Comparison of ENCODE assay signal across 9 cellular contexts in genomic region chr17:1259910-1260389, GRCh38. TPM values are rescaled to one million over a fixed set of nuclear protein-coding genes. Genes with fewer than 3 reads are reported as not detected.
DNase-seq lines count a peak whose midpoint lies in the region; ATAC-seq and TF ChIP-seq lines count a peak whose summit lies in the region.
"Had no signal": no experiment of that assay in that cellular context is flagged by ENCODE, and none has a peak within 500 bp of the region (broad histone marks: within the 10 kb centered on the region; RNA-seq: fewer than 3 reads in every experiment).

No MANE protein-coding gene starts in this region.

- RAD21 ChIA-PET in HCT116 (lab: Charles Lee; ENCODE audit: low non-redundant PET in 1 of 2, low total read pairs in 2 of 2, uncharacterized antibody in 2 of 2, unreplicated experiment in 2 of 2), result interaction anchor here in 1 of 2 experiments (1.4 kb wide), 1 partner anchor 73 kb away, joined by 3 read pairs; no protein-coding TSS in a partner anchor

- POLR2A ChIA-PET in HCT116 (lab: Charles Lee), result no interaction called here

- peak overlapping the region; percentile 99 for H2AFZ ChIP-seq in HCT116 (ENCODE audit: low read depth, low read length, poor library complexity, severe bottlenecking)
- H2AFZ ChIP-seq in MM.1S (ENCODE audit: low read length), result no peak overlapping the region

- peak overlapping the region; percentile 99 for H3K4me2 ChIP-seq in HCT116 (ENCODE audit: low read length)
- H3K4me2 ChIP-seq in MM.1S (ENCODE audit: low read depth, low read length), result no peak overlapping the region

- no peaks in the 10 kb centered on the region for H3K9me2 ChIP-seq in HCT116 (ENCODE audit: insufficient read depth)
- H3K9me2 ChIP-seq in MM.1S (replicated peaks; ENCODE audit: insufficient read depth, low read length), result no peaks in the 10 kb centered on the region

- TF ChIP-seq CTCF in HCT116 (IDR thresholded peaks at IDR 0.05 in 2 of 3, conservative IDR thresholded peaks at IDR 0.05 in 1 of 3; ENCODE audit: borderline replicate concordance in 1 of 3, insufficient read depth in 1 of 3, low read depth in 2 of 3, low read length in 2 of 3) (no peak), cardiac muscle cell (IDR thresholded peaks at IDR 0.05; ENCODE audit: low read depth, low read length) (no peak), MM.1S (IDR thresholded peaks at IDR 0.05; ENCODE audit: low read length) (no peak)

- TF ChIP-seq RAD21 in HCT116 (IDR thresholded peaks at IDR 0.05; ENCODE audit: low read depth), result no peak

- peak overlapping the region; percentile 8 for H3K27ac Mint-ChIP-seq in T-helper 17 cell

- no peaks in the 10 kb centered on the region for H3F3A ChIP-seq in MM.1S (ENCODE audit: insufficient read depth, low read length)

- H3K79me2 ChIP-seq in HCT116 (ENCODE audit: insufficient read depth, low read length) (no peaks in the 10 kb centered on the region), MM.1S (ENCODE audit: low read length) (no peaks in the 10 kb centered on the region)

- peaks cover 16% of the 10 kb centered on the region for H3K4me1 Mint-ChIP-seq in T-helper 17 cell

- H3K4me3 ChIP-seq in HCT116 (replicated peaks in 1 of 2; ENCODE audit: low read depth in 1 of 2, low read length in 2 of 2), result peak overlapping the region; percentile 48 to 63
- peak overlapping the region; percentile 32 for H3K4me3 ChIP-seq in cardiac muscle cell
- H3K4me3 ChIP-seq in skeletal muscle cell (ENCODE audit: low read depth, low read length), result peak overlapping the region; percentile 60
- no peak overlapping the region for H3K4me3 ChIP-seq in MM.1S (ENCODE audit: low read length)

- ATAC-seq in HCT116 (peak; percentile 56; the same call in 1 of the 2 replicates), T-helper 17 cell (no peak), GM18858 (IDR thresholded peaks at IDR 0.05; ENCODE audit: unreplicated experiment) (no peak)

- H3K36me3 Mint-ChIP-seq in T-helper 17 cell (ENCODE audit: low read depth), result no peaks in the 10 kb centered on the region

- peak overlapping the region; percentile 71 for H3K9ac ChIP-seq in HCT116 (ENCODE audit: low read length)
- H3K9ac ChIP-seq in MM.1S (ENCODE audit: low read length), result no peak overlapping the region

- H3K27me3 ChIP-seq in HCT116 (ENCODE audit: insufficient read depth, low read length), result no peaks in the 10 kb centered on the region
- peaks cover 28% of the 10 kb centered on the region for H3K27me3 ChIP-seq in cardiac muscle cell
- peaks cover 98% of the 10 kb centered on the region for H3K27me3 ChIP-seq in MM.1S (replicated peaks; ENCODE audit: insufficient read depth, low read length)

- TF ChIP-seq POLR2A in HCT116 (IDR thresholded peaks at IDR 0.05; ENCODE audit: borderline replicate concordance, extremely low read depth, insufficient read depth, insufficient read length), result no peak

- no peaks in the 10 kb centered on the region for H4K20me1 ChIP-seq in HCT116 (ENCODE audit: insufficient read depth)
- H4K20me1 ChIP-seq in MM.1S (ENCODE audit: insufficient read depth, low read length), result no peaks in the 10 kb centered on the region

- H3K4me1 ChIP-seq in HCT116 (ENCODE audit: control insufficient read depth in 1 of 2, insufficient read depth in 2 of 2, low read length in 2 of 2) (peaks cover 9 to 26% of the 10 kb centered on the region in 2 experiments), cardiac muscle cell (ENCODE audit: low read depth) (no peaks in the 10 kb centered on the region), MM.1S (ENCODE audit: low read length) (no peaks in the 10 kb centered on the region)

- CTCF ChIA-PET in HCT116 (lab: Charles Lee), result interaction anchor here (0.9 to 2.1 kb wide), 6 partner anchors 12 to 389 kb away, joined by 3 to 12 read pairs (median 6); partner anchors contain the start of genes INPP5K and RILP

- no peak for DNase-seq in HCT116 (ENCODE audit: low read depth, low spot score)
- DNase-seq in T-helper 17 cell, result no peak
- peak in 1 of 2 donors; percentile 44 for DNase-seq in cardiac muscle cell (ENCODE audit: low read depth in 1 of 2, low spot score in 1 of 2)
- DNase-seq in skeletal muscle cell (ENCODE audit: low read depth), result no peak
- DNase-seq in dermis blood vessel endothelial cell, result no peak
- DNase-seq in MM.1S, result no peak
- no peak for DNase-seq in T1000 (lab: John Stamatoyannopoulos, UW)

- intact Hi-C loops in HCT116 (cut with micrococcal nuclease), result loop anchor here (1.0 to 5.0 kb wide), 3 partner anchors 72 to 387 kb away; partner anchors contain the start of genes RILP and SCARF1

- H3K27ac ChIP-seq in HCT116 (ENCODE audit: low read depth, low read length) (peak overlapping the region; percentile 65), cardiac muscle cell (no peak overlapping the region), MM.1S (ENCODE audit: low read length) (no peak overlapping the region)
- H3K27ac ChIP-seq: neutrophil had no signal

- H3K9me3 ChIP-seq in HCT116 (ENCODE audit: control insufficient read depth in 1 of 2, insufficient read depth in 1 of 2, low read depth in 1 of 2, low read length in 2 of 2), result no peaks in the 10 kb centered on the region
- H3K9me3 ChIP-seq in T-helper 17 cell (ENCODE audit: control insufficient read depth, low read length, poor library complexity, severe bottlenecking), result no peaks in the 10 kb centered on the region
- no peaks in the 10 kb centered on the region for H3K9me3 ChIP-seq in cardiac muscle cell (ENCODE audit: low read depth)
- H3K9me3 ChIP-seq in MM.1S (replicated peaks; ENCODE audit: insufficient read depth, low read length), result no peaks in the 10 kb centered on the region
- H3K9me3 ChIP-seq: neutrophil had no signal

- no peaks in the 10 kb centered on the region for H3K36me3 ChIP-seq in HCT116 (ENCODE audit: control insufficient read depth in 1 of 2, insufficient read depth in 2 of 2, low read length in 2 of 2)
- H3K36me3 ChIP-seq in cardiac muscle cell, result no peaks in the 10 kb centered on the region
- H3K36me3 ChIP-seq in MM.1S (replicated peaks; ENCODE audit: insufficient read depth, low read length), result no peaks in the 10 kb centered on the region
- H3K36me3 ChIP-seq: neutrophil had no signal

- no TSS peak for BruUV-seq in HCT116 (replicated peaks; lab: Mats Ljungman, UMichigan)

- H3K4me3 Mint-ChIP-seq in T-helper 17 cell, result peak overlapping the region; percentile 72

- peaks cover 18% of the 10 kb centered on the region for H3K27me3 Mint-ChIP-seq in T-helper 17 cell

TF ChIP-seq in HCT116, 20 proteins besides CTCF, POLR2A, EP300 and RAD21 (continues in another document):
- TF ChIP-seq EGR1 (IDR thresholded peaks at IDR 0.05; ENCODE audit: low read depth), result no peak
- no peak for TF ChIP-seq YY1 (IDR thresholded peaks at IDR 0.05; ENCODE audit: extremely low read depth, insufficient replicate concordance, low read depth, low read length)
- TF ChIP-seq, protein P1, sequence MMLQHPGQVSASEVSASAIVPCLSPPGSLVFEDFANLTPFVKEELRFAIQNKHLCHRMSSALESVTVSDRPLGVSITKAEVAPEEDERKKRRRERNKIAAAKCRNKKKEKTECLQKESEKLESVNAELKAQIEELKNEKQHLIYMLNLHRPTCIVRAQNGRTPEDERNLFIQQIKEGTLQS (IDR thresholded peaks at IDR 0.05), result no peak
- TF ChIP-seq SRF (IDR thresholded peaks at IDR 0.05; ENCODE audit: low read depth), result no peak
- no peak for TF ChIP-seq JUND (IDR thresholded peaks at IDR 0.05)
- TF ChIP-seq ZBTB33 (IDR thresholded peaks at IDR 0.05; ENCODE audit: extremely low read depth, insufficient replicate concordance, low read length), result no peak
- TF ChIP-seq EZH2 (IDR thresholded peaks at IDR 0.05), result no peak

RNA-seq across cellular contexts. Expression of gene BHLHA9, which starts 10.3 kb away (rescaled TPM):
- not detected for total RNA-seq in HCT116 (2021; ENCODE audit: unreplicated experiment)
- not detected in 2 replicates for polyA plus RNA-seq in HCT116 (2012)
- total RNA-seq in T-helper 17 cell, result not detected
- 0.39 and 0.92 TPM in 2 replicates for total RNA-seq in cardiac muscle cell
- not detected in 2 replicates for polyA plus RNA-seq in cardiac muscle cell
- total RNA-seq in dermis blood vessel endothelial cell, result not detected in 2 replicates

RNA-seq across cellular contexts. Expression of gene TRARG1, which starts 19.5 kb away (rescaled TPM):
- not detected for total RNA-seq in HCT116 (2021; ENCODE audit: unreplicated experiment)
- not detected in 2 replicates for polyA plus RNA-seq in HCT116 (2012)
- total RNA-seq in T-helper 17 cell, result not detected
- total RNA-seq in cardiac muscle cell, result not detected in 2 replicates
- not detected in 2 replicates for polyA plus RNA-seq in cardiac muscle cell
- total RNA-seq in dermis blood vessel endothelial cell, result not detected in 2 replicates
